8 cellular contexts compared by ENCODE assay signal in the genomic region with DNA sequence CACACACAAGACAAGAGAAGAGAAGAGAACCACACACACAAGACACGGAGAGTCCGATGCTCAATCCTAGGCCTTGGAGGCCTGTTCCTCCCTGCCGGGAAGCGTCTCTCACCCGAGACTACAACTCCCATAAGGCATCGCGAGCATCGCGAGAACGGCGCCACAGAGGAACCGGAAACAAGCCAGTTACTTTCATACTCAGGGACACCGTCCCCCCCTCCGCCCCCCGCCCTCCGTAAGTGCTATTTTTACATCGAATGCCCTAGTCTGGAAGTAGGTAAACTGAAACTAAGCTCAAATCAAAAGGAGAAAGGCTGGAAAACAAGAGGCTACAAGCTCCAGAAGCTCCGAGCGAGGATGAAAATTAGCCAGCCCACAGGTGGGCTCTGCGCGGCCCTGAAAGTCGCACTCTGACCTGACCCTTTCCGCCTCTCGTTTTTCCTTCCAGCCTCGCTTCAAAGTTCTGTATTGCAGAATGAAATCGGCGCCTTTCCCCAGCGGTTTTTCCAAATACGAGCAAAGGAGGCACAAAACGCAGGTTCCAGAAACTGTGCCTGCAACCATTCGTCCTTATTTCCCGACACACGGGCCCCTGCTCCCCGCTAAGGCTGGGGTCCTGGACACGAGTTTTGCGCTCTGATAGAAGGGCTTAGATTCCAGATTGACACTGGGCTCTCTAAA. TPM values are rescaled to one million over a fixed set of nuclear protein-coding genes. Genes with fewer than 3 reads are reported as not detected.
A peak's percentile ranks its signal among the peaks of the same experiment; 100 is the strongest.
DNase-seq lines count a peak whose midpoint lies in the region; ATAC-seq and TF ChIP-seq lines count a peak whose summit lies in the region.

No MANE protein-coding gene starts in this region.

- peak overlapping the region; percentile 94 for H3K4me3 Mint-ChIP-seq in CD4-positive, alpha-beta T cell
- peak overlapping the region; percentile 86 for H3K4me3 Mint-ChIP-seq in activated CD4-positive, alpha-beta memory T cell treated with anti-CD3 and anti-CD28 coated beads, Interleukin-2, amount 10 ng/mL, durations not matched to agents 7 days and 5 days

- peak; percentile 87 to 95 (median 92) for DNase-seq in CD4-positive, alpha-beta T cell
- DNase-seq in NCI-H82 (lab: John Stamatoyannopoulos, UW) (peak; percentile 92), lower lobe of right lung (peak; percentile 97)
- DNase-seq in activated CD4-positive, alpha-beta memory T cell treated with anti-CD3 and anti-CD28 coated beads, Interleukin-2, amount 10 ng/mL, durations not matched to agents 7 days and 5 days = peak; percentile 97
- peak; percentile 81 to 90 (median 82) for DNase-seq in stimulated activated CD4-positive, alpha-beta T cell treated with anti-CD3 and anti-CD28 coated beads, TNF-alpha, amount 100 ng/mL, for 1 hour (ENCODE audit: low read depth in 3 of 3, low spot score in 1 of 3)

- H3K27me3 Mint-ChIP-seq in CD4-positive, alpha-beta T cell = no peaks in the 10 kb centered on the region
- H3K27me3 Mint-ChIP-seq in activated CD4-positive, alpha-beta memory T cell treated with anti-CD3 and anti-CD28 coated beads, Interleukin-2, amount 10 ng/mL, durations not matched to agents 7 days and 5 days = no peaks in the 10 kb centered on the region

- 5 to 11% methylated on average over 36 of the region's 36 CpGs for WGBS in ectodermal cell, 2 experiments

- H3K9me3 Mint-ChIP-seq in CD4-positive, alpha-beta T cell = no peaks in the 10 kb centered on the region
- no peaks in the 10 kb centered on the region for H3K9me3 Mint-ChIP-seq in activated CD4-positive, alpha-beta memory T cell treated with anti-CD3 and anti-CD28 coated beads, Interleukin-2, amount 10 ng/mL, durations not matched to agents 7 days and 5 days

- peak overlapping the region; percentile 91 for H3K27ac Mint-ChIP-seq in CD4-positive, alpha-beta T cell
- H3K27ac Mint-ChIP-seq in activated CD4-positive, alpha-beta memory T cell treated with anti-CD3 and anti-CD28 coated beads, Interleukin-2, amount 10 ng/mL, durations not matched to agents 7 days and 5 days = peak overlapping the region; percentile 92

- peaks cover 9% of the 10 kb centered on the region for H3K36me3 Mint-ChIP-seq in CD4-positive, alpha-beta T cell (ENCODE audit: low read depth)
- peaks cover 11% of the 10 kb centered on the region for H3K36me3 Mint-ChIP-seq in activated CD4-positive, alpha-beta memory T cell treated with anti-CD3 and anti-CD28 coated beads, Interleukin-2, amount 10 ng/mL, durations not matched to agents 7 days and 5 days (ENCODE audit: low read depth)

- ATAC-seq in CD4-positive, alpha-beta T cell (ENCODE audit: poor library complexity) = peak; percentile 99
- ATAC-seq in GM19452 (IDR thresholded peaks at IDR 0.05; ENCODE audit: unreplicated experiment) = peak; percentile 89
- peak; percentile 88 for ATAC-seq in HG03575 (IDR thresholded peaks at IDR 0.05; ENCODE audit: extremely low read depth, insufficient number of reproducible peaks, low FRiP score, unreplicated experiment)
- ATAC-seq in lower lobe of right lung = peak; percentile 99 to 100

- H3K9me3 ChIP-seq in CD4-positive, alpha-beta T cell (ENCODE audit: control insufficient read depth, low read length) = no peaks in the 10 kb centered on the region
- no peaks in the 10 kb centered on the region for H3K9me3 ChIP-seq in ectodermal cell (ENCODE audit: control insufficient read depth, low read length)
- H3K9me3 ChIP-seq in lower lobe of right lung = no peaks in the 10 kb centered on the region

- intact Hi-C loops in CD4-positive, alpha-beta T cell (cut with DNase I, micrococcal nuclease) = loop anchor here (2.0 to 10.0 kb wide), 6 partner anchors 35 to 1045 kb away; partner anchors contain the start of genes HERC4 (in 2 of the 2), HNRNPH3 (in 1 of the 2), PBLD (in 1 of the 2) and SIRT1 (in 1 of the 2)
- intact Hi-C loops in lower lobe of right lung (cut with DNase I) = loop anchor here (10.0 kb wide), 1 partner anchor 305 kb away; no protein-coding TSS in a partner anchor

- H3K36me3 ChIP-seq in ectodermal cell (ENCODE audit: control insufficient read depth, insufficient read depth, low read length) (no peaks in the 10 kb centered on the region), lower lobe of right lung (no peaks in the 10 kb centered on the region)

- CTCF ChIA-PET in CD4-positive, alpha-beta T cell (lab: Charles Lee) = interaction anchor here (0.6 kb wide), 1 partner anchor 496 kb away, joined by 3 read pairs; no protein-coding TSS in a partner anchor
- CTCF ChIA-PET in activated CD4-positive, alpha-beta memory T cell treated with anti-CD3 and anti-CD28 coated beads, Interleukin-2, amount 10 ng/mL, durations not matched to agents 7 days and 5 days (lab: Charles Lee) = interaction anchor here (1.0 to 1.7 kb wide), 4 partner anchors 61 to 499 kb away, joined by 3 to 7 read pairs (median 3); no protein-coding TSS in a partner anchor

- H3K4me1 Mint-ChIP-seq in CD4-positive, alpha-beta T cell (ENCODE audit: low read depth) = peaks cover 9% of the 10 kb centered on the region
- H3K4me1 Mint-ChIP-seq in activated CD4-positive, alpha-beta memory T cell treated with anti-CD3 and anti-CD28 coated beads, Interleukin-2, amount 10 ng/mL, durations not matched to agents 7 days and 5 days = peaks cover 19% of the 10 kb centered on the region

- POLR2A ChIA-PET in CD4-positive, alpha-beta T cell (lab: Charles Lee) = interaction anchor here (0.6 to 1.4 kb wide), 7 partner anchors 35 to 483 kb away, joined by 3 to 10 read pairs (median 3); partner anchors contain the start of genes HNRNPH3, PBLD and SIRT1
- POLR2A ChIA-PET in activated CD4-positive, alpha-beta memory T cell treated with anti-CD3 and anti-CD28 coated beads, Interleukin-2, amount 10 ng/mL, durations not matched to agents 7 days and 5 days (lab: Charles Lee) = interaction anchor here (0.6 to 3.1 kb wide), 13 partner anchors 9 to 484 kb away, joined by 3 to 26 read pairs (median 6); partner anchors contain the start of genes DNAJC12, HNRNPH3, PBLD and SIRT1

- H3K4me3 ChIP-seq in ectodermal cell (ENCODE audit: insufficient read depth, low read depth, low read length) = peak overlapping the region; percentile 63
- peak overlapping the region; percentile 88 for H3K4me3 ChIP-seq in lower lobe of right lung

- TF ChIP-seq CTCF in CD4-positive, alpha-beta T cell (IDR thresholded peaks at IDR 0.05) = no peak
- TF ChIP-seq CTCF in lower lobe of right lung (IDR thresholded peaks at IDR 0.05) = no peak

- H3K27me3 ChIP-seq in CD4-positive, alpha-beta T cell (ENCODE audit: control insufficient read depth, insufficient read depth, low read length) = no peaks in the 10 kb centered on the region
- H3K27me3 ChIP-seq in ectodermal cell (ENCODE audit: control insufficient read depth, insufficient read depth, low read length, poor library complexity, severe bottlenecking) (no peaks in the 10 kb centered on the region), lower lobe of right lung (ENCODE audit: low read depth) (no peaks in the 10 kb centered on the region)

- no peaks in the 10 kb centered on the region for H3K4me1 ChIP-seq in ectodermal cell (ENCODE audit: control insufficient read depth, insufficient read depth, low read length)
- H3K4me1 ChIP-seq in lower lobe of right lung = peaks cover 8% of the 10 kb centered on the region

- H3K27ac ChIP-seq in CD4-positive, alpha-beta T cell (ENCODE audit: low read depth, low read length) = peak overlapping the region; percentile 78
- H3K27ac ChIP-seq in ectodermal cell (ENCODE audit: insufficient read depth, low read depth, low read length, poor library complexity, severe bottlenecking) = no peak overlapping the region
- peak overlapping the region; percentile 98 for H3K27ac ChIP-seq in lower lobe of right lung

RNA-seq across cellular contexts. Expression of gene DNAJC12, which starts 11.5 kb away (rescaled TPM):
- not detected for total RNA-seq in CD4-positive, alpha-beta T cell
- total RNA-seq in activated CD4-positive, alpha-beta memory T cell treated with anti-CD3 and anti-CD28 coated beads, Interleukin-2, amount 10 ng/mL, durations not matched to agents 7 days and 5 days = 1 to 10 TPM; 4.1 to 6.1 TPM
- 5.5 TPM for polyA plus RNA-seq in ectodermal cell (2013, experiment 1 of 4)
- polyA plus RNA-seq in ectodermal cell (2013, experiment 2 of 4) = 7.3 TPM
- 6.6 TPM for polyA plus RNA-seq in ectodermal cell (2013, experiment 3 of 4)
- 7.8 TPM for polyA plus RNA-seq in ectodermal cell (2013, experiment 4 of 4)
- 1.5 TPM for total RNA-seq in lower lobe of right lung

RNA-seq across cellular contexts. Expression of gene SIRT1, which starts 35.0 kb away (rescaled TPM):
- total RNA-seq in CD4-positive, alpha-beta T cell = 10 to 100 TPM; 57.6 to 62.9 TPM
- total RNA-seq in activated CD4-positive, alpha-beta memory T cell treated with anti-CD3 and anti-CD28 coated beads, Interleukin-2, amount 10 ng/mL, durations not matched to agents 7 days and 5 days = 10 to 100 TPM; 25.8 to 28.5 TPM
- 33.6 TPM for polyA plus RNA-seq in ectodermal cell (2013, experiment 1 of 4)
- polyA plus RNA-seq in ectodermal cell (2013, experiment 2 of 4) = 37.0 TPM
- polyA plus RNA-seq in ectodermal cell (2013, experiment 3 of 4) = 30.5 TPM
- polyA plus RNA-seq in ectodermal cell (2013, experiment 4 of 4) = 29.8 TPM
- total RNA-seq in lower lobe of right lung = 21.0 TPM
